Comparison of ENCODE assay signal across 11 cellular contexts in the genomic region with DNA sequence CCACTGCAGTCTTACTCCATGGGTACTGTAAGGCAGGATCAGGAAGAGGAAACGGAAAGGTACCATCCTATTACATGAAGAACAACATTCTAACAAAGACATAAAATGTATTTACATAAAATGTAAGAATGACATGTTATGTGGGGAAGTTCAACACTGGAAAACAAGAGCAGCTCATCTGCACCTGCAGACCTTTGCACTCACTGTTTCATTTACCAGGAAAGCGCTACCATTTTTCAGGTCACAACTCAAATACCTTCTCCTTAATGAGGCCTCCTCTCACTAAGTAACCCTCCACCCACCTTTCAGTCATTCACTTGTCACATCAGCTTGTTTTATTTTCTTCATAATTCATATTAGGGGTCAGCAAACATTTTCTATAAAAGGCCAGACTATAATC. TPM values are rescaled to one million over a fixed set of nuclear protein-coding genes. Genes with fewer than 3 reads are reported as not detected.
A peak's percentile ranks its signal among the peaks of the same experiment; 100 is the strongest.
DNase-seq lines count a peak whose midpoint lies in the region; TF ChIP-seq lines count a peak whose summit lies in the region.
"Had no signal": no experiment of that assay in that cellular context is flagged by ENCODE, and none has a peak within 500 bp of the region (broad histone marks: within the 10 kb centered on the region; RNA-seq: fewer than 3 reads in every experiment).

No MANE protein-coding gene starts in this region.

- H3K9me3 ChIP-seq in endodermal cell (ENCODE audit: control insufficient read depth, low read length) = no peaks in the 10 kb centered on the region
- H3K9me3 ChIP-seq: tibial nerve had no signal

- WGBS in endodermal cell (ENCODE audit: insufficient coverage in 1 of 2, insufficient read length in 1 of 2), 2 experiments = 91 to 96% methylated on average over 1 of the region's 2 CpGs

- H3K36me3 Mint-ChIP-seq in endodermal cell (ENCODE audit: low read depth) (peaks cover 9% of the 10 kb centered on the region), progenitor cell of endocrine pancreas (ENCODE audit: insufficient read depth) (peaks cover 3% of the 10 kb centered on the region)

- peaks cover 15% of the 10 kb centered on the region for H3K4me1 ChIP-seq in endodermal cell (ENCODE audit: control insufficient read depth, insufficient read depth, low read length)

- H3K27me3 Mint-ChIP-seq in endodermal cell (ENCODE audit: insufficient read depth) (no peaks in the 10 kb centered on the region), progenitor cell of endocrine pancreas (no peaks in the 10 kb centered on the region)

- no peak overlapping the region for H3K27ac ChIP-seq in endodermal cell (ENCODE audit: low read depth, low read length)
- no peak overlapping the region for H3K27ac ChIP-seq in RWPE1

- no peaks in the 10 kb centered on the region for H3K27me3 ChIP-seq in endodermal cell (ENCODE audit: control insufficient read depth, insufficient read depth, low read length, poor library complexity, severe bottlenecking)
- H3K27me3 ChIP-seq: tibial nerve had no signal

- TF ChIP-seq CTCF in NB4 (IDR thresholded peaks at IDR 0.05; ENCODE audit: low read depth, low read length) (no peak), endodermal cell (conservative IDR thresholded peaks at IDR 0.05) (no peak), progenitor cell of endocrine pancreas (IDR thresholded peaks at IDR 0.05; ENCODE audit: unreplicated experiment) (no peak), RWPE1 (conservative IDR thresholded peaks at IDR 0.05; ENCODE audit: low read depth) (no peak)

- H3K36me3 ChIP-seq in endodermal cell (ENCODE audit: control insufficient read depth, insufficient read depth, low read length) = peaks cover 19% of the 10 kb centered on the region
- H3K36me3 ChIP-seq: tibial nerve had no signal

- H3K9me3 Mint-ChIP-seq in endodermal cell (no peaks in the 10 kb centered on the region), progenitor cell of endocrine pancreas (ENCODE audit: low read depth) (no peaks in the 10 kb centered on the region)

- H3K27ac Mint-ChIP-seq in endodermal cell (no peak overlapping the region), progenitor cell of endocrine pancreas (no peak overlapping the region)

- POLR2A ChIA-PET in RWPE1 (lab: Yijun Ruan, JAX; ENCODE audit: low non-redundant PET) = no interaction called here

- no peak overlapping the region for H3K9ac ChIP-seq in endodermal cell (ENCODE audit: extremely low read depth, low read length, poor library complexity, severe bottlenecking)

- H3K4me3 ChIP-seq in NB4 (ENCODE audit: low read depth, low read length) (peak overlapping the region; percentile 4), endodermal cell (ENCODE audit: low read length) (peak overlapping the region; percentile 93)
- H3K4me3 ChIP-seq: tibial nerve had no signal

- CTCF ChIA-PET in RWPE1 (lab: Yijun Ruan, JAX) = no interaction called here

- no peak for TF ChIP-seq POLR2A in NB4 (IDR thresholded peaks at IDR 0.05; ENCODE audit: extremely low read depth, insufficient read length)

- DNase-seq in DMS53 (lab: John Stamatoyannopoulos, UW) = peak; percentile 28
- DNase-seq in DMS53 treated with DMSO at 0.1 percent for 48 hours (lab: John Stamatoyannopoulos, UW; ENCODE audit: unreplicated experiment) = no peak
- no peak for DNase-seq in NB4 (ENCODE audit: low read depth)
- no peak for DNase-seq in endodermal cell
- DNase-seq in progenitor cell of endocrine pancreas (ENCODE audit: low spot score, unreplicated experiment) = no peak
- DNase-seq in NCI-H82 treated with DMSO at 0.1 percent for 48 hours (lab: John Stamatoyannopoulos, UW; ENCODE audit: unreplicated experiment) = no peak
- DNase-seq in NCI-H82 (lab: John Stamatoyannopoulos, UW) = no peak
- DNase-seq in RWPE1 (ENCODE audit: low spot score) = no peak
- DNase-seq: 8988T, midbrain had no signal

- H3K4me1 Mint-ChIP-seq in endodermal cell = peaks cover 20% of the 10 kb centered on the region
- peaks cover 29% of the 10 kb centered on the region for H3K4me1 Mint-ChIP-seq in progenitor cell of endocrine pancreas (ENCODE audit: low read depth)

- H3K4me3 Mint-ChIP-seq in endodermal cell (no peak overlapping the region), progenitor cell of endocrine pancreas (ENCODE audit: low read depth) (peak overlapping the region; percentile 46)

RNA-seq across cellular contexts. Expression of a gene that starts 2.6 kb away (rescaled TPM):
- total RNA-seq in endodermal cell (10 to 100 TPM; 41.0 to 51.1 TPM), progenitor cell of endocrine pancreas (52.5 and 54.0 TPM in 2 replicates)
- 22.6 TPM for polyA plus RNA-seq in endodermal cell (2013, experiment 1 of 2)
- polyA plus RNA-seq in endodermal cell (2013, experiment 2 of 2) = 21.1 TPM
